ENCODE assay signal across 2 cellular contexts in genomic region chr1:93621246-93621645, GRCh38.
TF ChIP-seq lines count a peak whose summit lies in the region.

No MANE protein-coding gene starts in this region.

TF ChIP-seq in IMR-90, 13 proteins besides CTCF, POLR2A, EP300 and RAD21:
- no peak for TF ChIP-seq MAFK (IDR thresholded peaks at IDR 0.05; ENCODE audit: low read depth, low read length)
- no peak for TF ChIP-seq MXI1 (IDR thresholded peaks at IDR 0.05; ENCODE audit: borderline replicate concordance, low read depth, low read length)
- no peak for TF ChIP-seq USF2 (IDR thresholded peaks at IDR 0.05; ENCODE audit: low read depth, low read length)

TF ChIP-seq in K562, 482 proteins besides CTCF, POLR2A, EP300 and RAD21:
- TF ChIP-seq TFE3 (CRISPR knock-in tag; IDR thresholded peaks at IDR 0.05) (peak; percentile 84), RAD51 (IDR thresholded peaks at IDR 0.05; ENCODE audit: borderline replicate concordance, low read depth) (peak; percentile 82), IRF2 (CRISPR knock-in tag; IDR thresholded peaks at IDR 0.05) (no peak), CHD7 (IDR thresholded peaks at IDR 0.05; ENCODE audit: low read depth, low read length) (no peak), FOXM1 (IDR thresholded peaks at IDR 0.05; ENCODE audit: low read depth) (no peak), FOXM1 (CRISPR knock-in tag; IDR thresholded peaks at IDR 0.05; ENCODE audit: low read depth) (no peak), FOXP1 (CRISPR knock-in tag; IDR thresholded peaks at IDR 0.05) (no peak), EHMT2 (IDR thresholded peaks at IDR 0.05) (no peak), MAX (CRISPR knock-in tag; IDR thresholded peaks at IDR 0.05) (no peak), TCF7 (IDR thresholded peaks at IDR 0.05; ENCODE audit: borderline replicate concordance) (no peak), ZNF75A (CRISPR knock-in tag; IDR thresholded peaks at IDR 0.05) (no peak), CLOCK (CRISPR knock-in tag; IDR thresholded peaks at IDR 0.05; ENCODE audit: borderline replicate concordance) (no peak), HBP1 (CRISPR knock-in tag; IDR thresholded peaks at IDR 0.05) (no peak), USF2 (CRISPR knock-in tag; IDR thresholded peaks at IDR 0.05) (peak; percentile 30), TOE1 (IDR thresholded peaks at IDR 0.05; ENCODE audit: borderline replicate concordance) (peak; percentile 53; the same call in 1 of the 2 replicates), TOE1 (CRISPR knock-in tag; IDR thresholded peaks at IDR 0.05; ENCODE audit: borderline replicate concordance, low read depth) (no peak), CBFA2T2 (conservative IDR thresholded peaks at IDR 0.05) (peak; percentile 28; the same call in 1 of the 2 replicates), ZNF41 (CRISPR knock-in tag; conservative IDR thresholded peaks at IDR 0.05) (no peak), FOXJ3 (CRISPR knock-in tag; IDR thresholded peaks at IDR 0.05) (no peak), HES1 (IDR thresholded peaks at IDR 0.05; ENCODE audit: low read depth) (no peak), ZC3H8 (IDR thresholded peaks at IDR 0.05) (no peak)
